ENCODE assay signal across 1 cellular context in the genomic region with DNA sequence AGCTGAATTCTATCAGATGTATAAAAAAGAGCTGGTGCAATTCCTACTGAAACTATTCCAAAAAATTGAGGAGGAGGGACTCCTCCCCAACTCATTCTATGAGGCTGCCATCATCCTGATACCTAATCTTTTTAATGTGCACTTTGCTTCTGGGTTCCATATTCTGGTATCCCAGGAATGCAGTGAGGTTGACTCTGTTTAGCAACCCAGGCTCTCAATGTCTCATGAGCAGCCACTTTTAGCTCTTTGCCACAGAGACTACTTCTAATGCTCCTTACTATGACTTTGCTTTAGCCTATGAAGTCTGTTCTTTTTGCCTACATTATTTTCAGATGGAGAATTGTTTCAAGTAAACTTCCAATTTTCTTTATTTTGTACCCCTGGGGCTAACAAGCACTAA.
TF ChIP-seq lines count a peak whose summit lies in the region.

No MANE protein-coding gene starts in this region.

TF ChIP-seq in WTC11, 78 proteins besides CTCF, POLR2A, EP300 and RAD21 (continued from another document):
- TF ChIP-seq, protein P1, sequence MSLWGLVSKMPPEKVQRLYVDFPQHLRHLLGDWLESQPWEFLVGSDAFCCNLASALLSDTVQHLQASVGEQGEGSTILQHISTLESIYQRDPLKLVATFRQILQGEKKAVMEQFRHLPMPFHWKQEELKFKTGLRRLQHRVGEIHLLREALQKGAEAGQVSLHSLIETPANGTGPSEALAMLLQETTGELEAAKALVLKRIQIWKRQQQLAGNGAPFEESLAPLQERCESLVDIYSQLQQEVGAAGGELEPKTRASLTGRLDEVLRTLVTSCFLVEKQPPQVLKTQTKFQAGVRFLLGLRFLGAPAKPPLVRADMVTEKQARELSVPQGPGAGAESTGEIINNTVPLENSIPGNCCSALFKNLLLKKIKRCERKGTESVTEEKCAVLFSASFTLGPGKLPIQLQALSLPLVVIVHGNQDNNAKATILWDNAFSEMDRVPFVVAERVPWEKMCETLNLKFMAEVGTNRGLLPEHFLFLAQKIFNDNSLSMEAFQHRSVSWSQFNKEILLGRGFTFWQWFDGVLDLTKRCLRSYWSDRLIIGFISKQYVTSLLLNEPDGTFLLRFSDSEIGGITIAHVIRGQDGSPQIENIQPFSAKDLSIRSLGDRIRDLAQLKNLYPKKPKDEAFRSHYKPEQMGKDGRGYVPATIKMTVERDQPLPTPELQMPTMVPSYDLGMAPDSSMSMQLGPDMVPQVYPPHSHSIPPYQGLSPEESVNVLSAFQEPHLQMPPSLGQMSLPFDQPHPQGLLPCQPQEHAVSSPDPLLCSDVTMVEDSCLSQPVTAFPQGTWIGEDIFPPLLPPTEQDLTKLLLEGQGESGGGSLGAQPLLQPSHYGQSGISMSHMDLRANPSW (CRISPR knock-in tag; conservative IDR thresholded peaks at IDR 0.05; ENCODE audit: low read depth): no peak
- TF ChIP-seq, protein P2, sequence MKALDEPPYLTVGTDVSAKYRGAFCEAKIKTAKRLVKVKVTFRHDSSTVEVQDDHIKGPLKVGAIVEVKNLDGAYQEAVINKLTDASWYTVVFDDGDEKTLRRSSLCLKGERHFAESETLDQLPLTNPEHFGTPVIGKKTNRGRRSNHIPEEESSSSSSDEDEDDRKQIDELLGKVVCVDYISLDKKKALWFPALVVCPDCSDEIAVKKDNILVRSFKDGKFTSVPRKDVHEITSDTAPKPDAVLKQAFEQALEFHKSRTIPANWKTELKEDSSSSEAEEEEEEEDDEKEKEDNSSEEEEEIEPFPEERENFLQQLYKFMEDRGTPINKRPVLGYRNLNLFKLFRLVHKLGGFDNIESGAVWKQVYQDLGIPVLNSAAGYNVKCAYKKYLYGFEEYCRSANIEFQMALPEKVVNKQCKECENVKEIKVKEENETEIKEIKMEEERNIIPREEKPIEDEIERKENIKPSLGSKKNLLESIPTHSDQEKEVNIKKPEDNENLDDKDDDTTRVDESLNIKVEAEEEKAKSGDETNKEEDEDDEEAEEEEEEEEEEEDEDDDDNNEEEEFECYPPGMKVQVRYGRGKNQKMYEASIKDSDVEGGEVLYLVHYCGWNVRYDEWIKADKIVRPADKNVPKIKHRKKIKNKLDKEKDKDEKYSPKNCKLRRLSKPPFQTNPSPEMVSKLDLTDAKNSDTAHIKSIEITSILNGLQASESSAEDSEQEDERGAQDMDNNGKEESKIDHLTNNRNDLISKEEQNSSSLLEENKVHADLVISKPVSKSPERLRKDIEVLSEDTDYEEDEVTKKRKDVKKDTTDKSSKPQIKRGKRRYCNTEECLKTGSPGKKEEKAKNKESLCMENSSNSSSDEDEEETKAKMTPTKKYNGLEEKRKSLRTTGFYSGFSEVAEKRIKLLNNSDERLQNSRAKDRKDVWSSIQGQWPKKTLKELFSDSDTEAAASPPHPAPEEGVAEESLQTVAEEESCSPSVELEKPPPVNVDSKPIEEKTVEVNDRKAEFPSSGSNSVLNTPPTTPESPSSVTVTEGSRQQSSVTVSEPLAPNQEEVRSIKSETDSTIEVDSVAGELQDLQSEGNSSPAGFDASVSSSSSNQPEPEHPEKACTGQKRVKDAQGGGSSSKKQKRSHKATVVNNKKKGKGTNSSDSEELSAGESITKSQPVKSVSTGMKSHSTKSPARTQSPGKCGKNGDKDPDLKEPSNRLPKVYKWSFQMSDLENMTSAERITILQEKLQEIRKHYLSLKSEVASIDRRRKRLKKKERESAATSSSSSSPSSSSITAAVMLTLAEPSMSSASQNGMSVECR (CRISPR knock-in tag; IDR thresholded peaks at IDR 0.05; ENCODE audit: borderline replicate concordance): no peak
- TF ChIP-seq GRHL2 (CRISPR knock-in tag; IDR thresholded peaks at IDR 0.05; ENCODE audit: insufficient replicate concordance, severe bottlenecking) (no peak), NFE2L1 (CRISPR knock-in tag; IDR thresholded peaks at IDR 0.05) (no peak), ZNF396 (CRISPR knock-in tag; IDR thresholded peaks at IDR 0.05; ENCODE audit: borderline replicate concordance) (no peak)
- TF ChIP-seq, protein P3, sequence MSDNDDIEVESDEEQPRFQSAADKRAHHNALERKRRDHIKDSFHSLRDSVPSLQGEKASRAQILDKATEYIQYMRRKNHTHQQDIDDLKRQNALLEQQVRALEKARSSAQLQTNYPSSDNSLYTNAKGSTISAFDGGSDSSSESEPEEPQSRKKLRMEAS (CRISPR knock-in tag; IDR thresholded peaks at IDR 0.05): no peak
